19 cellular contexts compared by ENCODE assay signal in the genomic region with DNA sequence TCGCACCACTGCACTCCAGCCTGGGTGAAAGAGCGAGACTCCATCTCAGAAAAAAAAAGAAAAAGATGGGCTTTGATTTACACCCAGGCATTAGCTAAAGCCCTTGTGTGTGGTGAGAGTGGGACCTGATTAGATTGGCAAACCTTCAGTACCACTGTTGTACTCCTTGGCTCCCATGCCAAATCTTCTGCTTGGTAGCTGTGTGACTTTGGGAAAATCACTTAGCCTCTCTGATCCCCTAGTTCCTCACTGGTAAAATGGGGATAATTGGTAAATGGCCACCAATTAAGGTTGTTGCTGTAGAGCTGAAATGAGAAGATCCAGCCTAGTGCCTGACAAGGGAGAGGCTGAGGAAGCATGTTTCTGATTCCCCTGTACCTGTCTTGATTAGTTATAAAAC.
"Had no signal": no experiment of that assay in that cellular context is flagged by ENCODE, and none has a peak within 500 bp of the region (broad histone marks: within the 10 kb centered on the region; RNA-seq: fewer than 3 reads in every experiment).

No MANE protein-coding gene starts in this region.

- H3K36me3 Mint-ChIP-seq: stimulated activated effector memory CD8-positive, alpha-beta T cell treated with anti-CD3 and anti-CD28 coated beads, Interleukin-12 subunit alpha, Interleukin-12 subunit beta, amount 100 ng/mL, for 72 hours had no signal

- H3K9me3 ChIP-seq: body of pancreas, heart right ventricle, mucosa of descending colon, tibial artery had no signal

- H3K27me3 ChIP-seq: body of pancreas, heart right ventricle, tibial artery had no signal

- H3K27ac ChIP-seq: body of pancreas, heart right ventricle, tibial artery had no signal

- DNase-seq: activated CD4-positive, alpha-beta memory T cell treated with anti-CD3 and anti-CD28 coated beads, Interleukin-2, amount 10 ng/mL, durations not matched to agents 7 days and 5 days; activated CD4-positive, alpha-beta T cell treated with anti-CD3 and anti-CD28 coated beads, Interleukin-2, amount 10 ng/mL, durations not matched to agents 24 days and 14 days; activated gamma-delta T cell; activated naive CD4-positive, alpha-beta T cell treated with anti-CD3 and anti-CD28 coated beads, Interleukin-2, amount 50 U/mL, for 16 hours; activated naive CD8-positive, alpha-beta T cell treated with anti-CD3 and anti-CD28 coated beads, Interleukin-2, amount 50 U/mL, for 24 hours; body of pancreas; effector CD8-positive, alpha-beta T cell; erythroblast; foreskin fibroblast; heart right ventricle; left colon; mucosa of descending colon; stimulated activated naive CD8-positive, alpha-beta T cell treated with anti-CD3 and anti-CD28 coated beads, Interleukin-15, amount 100 ng/mL, for 72 hours; tibial artery had no signal

- H3K4me3 Mint-ChIP-seq: activated CD4-positive, alpha-beta memory T cell treated with anti-CD3 and anti-CD28 coated beads, Interleukin-2, amount 10 ng/mL, durations not matched to agents 7 days and 5 days; activated CD4-positive, alpha-beta T cell treated with anti-CD3 and anti-CD28 coated beads, Interleukin-2, amount 10 ng/mL, durations not matched to agents 24 days and 14 days; activated naive CD8-positive, alpha-beta T cell treated with anti-CD3 and anti-CD28 coated beads, Interleukin-2, amount 50 U/mL, for 24 hours; activated T-helper 1 cell treated with anti-CD3 and anti-CD28 coated beads, Interleukin-12 subunit alpha, Interleukin-12 subunit beta, Interleukin-2, Interleukin-4 antibody, amounts not matched to agents 30 ng/mL and 10 ng/mL and 1 ng/mL, durations not matched to agents 14 hours and 24 hours and 36 hours; dendritic cell treated with granulocyte-macrophage colony-stimulating factor and Interleukin-4, amounts not matched to agents 40 ng/mL and 50 ng/mL, for 4 days; memory B cell; neural crest cell; stimulated activated effector memory CD8-positive, alpha-beta T cell treated with anti-CD3 and anti-CD28 coated beads, Interleukin-12 subunit alpha, Interleukin-12 subunit beta, amount 100 ng/mL, for 72 hours; stimulated activated naive CD8-positive, alpha-beta T cell treated with anti-CD3 and anti-CD28 coated beads, Interleukin-15, amount 100 ng/mL, for 72 hours had no signal

- H3K27me3 Mint-ChIP-seq: activated CD4-positive, alpha-beta memory T cell treated with anti-CD3 and anti-CD28 coated beads, Interleukin-2, amount 10 ng/mL, durations not matched to agents 7 days and 5 days; activated CD4-positive, alpha-beta T cell treated with anti-CD3 and anti-CD28 coated beads, Interleukin-2, amount 10 ng/mL, durations not matched to agents 24 days and 14 days; activated naive CD8-positive, alpha-beta T cell treated with anti-CD3 and anti-CD28 coated beads, Interleukin-2, amount 50 U/mL, for 24 hours; dendritic cell treated with granulocyte-macrophage colony-stimulating factor and Interleukin-4, amounts not matched to agents 40 ng/mL and 50 ng/mL, for 4 days; memory B cell; stimulated activated naive CD8-positive, alpha-beta T cell treated with anti-CD3 and anti-CD28 coated beads, Interleukin-15, amount 100 ng/mL, for 72 hours had no signal

- H3K9me3 Mint-ChIP-seq: activated CD4-positive, alpha-beta memory T cell treated with anti-CD3 and anti-CD28 coated beads, Interleukin-2, amount 10 ng/mL, durations not matched to agents 7 days and 5 days; activated CD4-positive, alpha-beta T cell treated with anti-CD3 and anti-CD28 coated beads, Interleukin-2, amount 10 ng/mL, durations not matched to agents 24 days and 14 days; activated naive CD8-positive, alpha-beta T cell treated with anti-CD3 and anti-CD28 coated beads, Interleukin-2, amount 50 U/mL, for 24 hours; activated T-helper 1 cell treated with anti-CD3 and anti-CD28 coated beads, Interleukin-12 subunit alpha, Interleukin-12 subunit beta, Interleukin-2, Interleukin-4 antibody, amounts not matched to agents 30 ng/mL and 10 ng/mL and 1 ng/mL, durations not matched to agents 14 hours and 24 hours and 36 hours; dendritic cell treated with granulocyte-macrophage colony-stimulating factor and Interleukin-4, amounts not matched to agents 40 ng/mL and 50 ng/mL, for 4 days; memory B cell; neural crest cell; stimulated activated effector memory CD8-positive, alpha-beta T cell treated with anti-CD3 and anti-CD28 coated beads, Interleukin-12 subunit alpha, Interleukin-12 subunit beta, amount 100 ng/mL, for 72 hours; stimulated activated naive CD8-positive, alpha-beta T cell treated with anti-CD3 and anti-CD28 coated beads, Interleukin-15, amount 100 ng/mL, for 72 hours had no signal

- H3K4me3 ChIP-seq: body of pancreas, heart right ventricle, mucosa of descending colon, tibial artery had no signal

- H3K27ac Mint-ChIP-seq: activated CD4-positive, alpha-beta memory T cell treated with anti-CD3 and anti-CD28 coated beads, Interleukin-2, amount 10 ng/mL, durations not matched to agents 7 days and 5 days; activated CD4-positive, alpha-beta T cell treated with anti-CD3 and anti-CD28 coated beads, Interleukin-2, amount 10 ng/mL, durations not matched to agents 24 days and 14 days; activated naive CD8-positive, alpha-beta T cell treated with anti-CD3 and anti-CD28 coated beads, Interleukin-2, amount 50 U/mL, for 24 hours; activated T-helper 1 cell treated with anti-CD3 and anti-CD28 coated beads, Interleukin-12 subunit alpha, Interleukin-12 subunit beta, Interleukin-2, Interleukin-4 antibody, amounts not matched to agents 30 ng/mL and 10 ng/mL and 1 ng/mL, durations not matched to agents 14 hours and 24 hours and 36 hours; dendritic cell treated with granulocyte-macrophage colony-stimulating factor and Interleukin-4, amounts not matched to agents 40 ng/mL and 50 ng/mL, for 4 days; memory B cell; stimulated activated effector memory CD8-positive, alpha-beta T cell treated with anti-CD3 and anti-CD28 coated beads, Interleukin-12 subunit alpha, Interleukin-12 subunit beta, amount 100 ng/mL, for 72 hours; stimulated activated naive CD8-positive, alpha-beta T cell treated with anti-CD3 and anti-CD28 coated beads, Interleukin-15, amount 100 ng/mL, for 72 hours had no signal

- ATAC-seq: activated naive CD8-positive, alpha-beta T cell treated with anti-CD3 and anti-CD28 coated beads, Interleukin-2, amount 50 U/mL, for 24 hours; body of pancreas; heart right ventricle; left colon; mucosa of descending colon; stimulated activated effector memory CD8-positive, alpha-beta T cell treated with anti-CD3 and anti-CD28 coated beads, Interleukin-12 subunit alpha, Interleukin-12 subunit beta, amount 100 ng/mL, for 72 hours; stimulated activated naive CD8-positive, alpha-beta T cell treated with anti-CD3 and anti-CD28 coated beads, Interleukin-15, amount 100 ng/mL, for 72 hours had no signal
